ENCODE assay signal across 8 cellular contexts in the genomic region with DNA sequence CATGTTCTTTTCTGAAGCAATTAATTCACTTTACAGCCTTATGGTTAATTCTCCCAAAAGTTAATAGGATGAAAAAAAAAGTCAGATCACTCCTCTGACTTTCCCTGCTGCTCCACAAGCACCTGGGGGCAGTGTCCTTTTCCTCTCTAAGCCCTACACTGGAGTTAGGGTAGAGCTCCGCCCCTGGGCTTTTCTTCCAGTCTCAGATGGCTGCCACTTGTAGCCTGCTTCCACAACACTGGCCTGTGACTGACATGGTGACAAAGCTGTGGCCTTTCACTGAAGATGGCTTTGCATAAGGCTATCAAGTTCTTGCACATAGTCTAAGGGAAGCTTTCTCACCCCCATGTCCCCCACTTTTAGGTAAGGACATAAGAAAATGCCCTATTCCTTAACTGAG. TPM values are rescaled to one million over a fixed set of nuclear protein-coding genes. Genes with fewer than 3 reads are reported as not detected.
DNase-seq lines count a peak whose midpoint lies in the region; TF ChIP-seq lines count a peak whose summit lies in the region.

No MANE protein-coding gene starts in this region.

- no peaks in the 10 kb centered on the region for H3K9me2 ChIP-seq in OCI-LY7 (ENCODE audit: insufficient read depth, low read length)

- H3K4me1 ChIP-seq in BE2C = no peaks in the 10 kb centered on the region
- peaks cover 32% of the 10 kb centered on the region for H3K4me1 ChIP-seq in OCI-LY7 (ENCODE audit: insufficient read depth, low read length, poor library complexity, severe bottlenecking)

- peaks cover 28% of the 10 kb centered on the region for H3K4me1 Mint-ChIP-seq in CD14-positive monocyte

- H3K36me3 Mint-ChIP-seq in CD14-positive monocyte = no peaks in the 10 kb centered on the region

- H2AFZ ChIP-seq in OCI-LY7 (ENCODE audit: low read length) = peak overlapping the region; percentile 96

- DNase-seq in BE2C (peak; percentile 49), GF-D8 (lab: John Stamatoyannopoulos, UW) (peak; percentile 2), OCI-LY7 (ENCODE audit: low spot score) (peak; percentile 75), islet precursor cell (peak; percentile 82), anterior cingulate cortex (lab: John Stamatoyannopoulos, UW) (no peak), CD14-positive monocyte (ENCODE audit: low spot score) (no peak)
- DNase-seq in stimulated activated CD4-positive, alpha-beta T cell treated with anti-CD3 and anti-CD28 coated beads, Interleukin-12 subunit alpha, Interleukin-12 subunit beta, amount 100 ng/mL, for 4 hours = no peak
- DNase-seq in effector CD4-positive, alpha-beta T cell = no peak

- H3K4me3 Mint-ChIP-seq in CD14-positive monocyte = no peak overlapping the region

- H3K9me3 ChIP-seq in BE2C = no peaks in the 10 kb centered on the region
- no peaks in the 10 kb centered on the region for H3K9me3 ChIP-seq in OCI-LY7 (ENCODE audit: low read length)

- H3K27me3 Mint-ChIP-seq in CD14-positive monocyte (ENCODE audit: low read depth in 3 of 3) = peaks cover 2 to 3% (median 2%) of the 10 kb centered on the region in 3 donors

- H3K4me2 ChIP-seq in OCI-LY7 (ENCODE audit: low read length) = peak overlapping the region; percentile 89

- H3K36me3 ChIP-seq in BE2C (no peaks in the 10 kb centered on the region), OCI-LY7 (ENCODE audit: insufficient read depth, low read length) (no peaks in the 10 kb centered on the region)

- no TSS peak for BruUV-seq in OCI-LY7 (replicated peaks; lab: Mats Ljungman, UMichigan)

- H3K27ac ChIP-seq in OCI-LY7 (ENCODE audit: low read depth, low read length, poor library complexity, severe bottlenecking) = peak overlapping the region; percentile 51

- H3K27ac Mint-ChIP-seq in CD14-positive monocyte = peak overlapping the region in 1 of 7 donors; percentile 37

- intact Hi-C loops in OCI-LY7 (cut with micrococcal nuclease; ENCODE audit: unreplicated experiment) = no loop called here
- intact Hi-C loops in CD14-positive monocyte (cut with micrococcal nuclease) = no loop called here

- no peaks in the 10 kb centered on the region for H3K9me3 Mint-ChIP-seq in CD14-positive monocyte

- POLR2A ChIA-PET in OCI-LY7 (lab: Charles Lee) = interaction anchor here (0.9 to 3.6 kb wide), 6 partner anchors 9 to 74 kb away, joined by 3 to 32 read pairs (median 4); a partner anchor contains a TSS

- CTCF ChIA-PET in OCI-LY7 (lab: Charles Lee; ENCODE audit: unreplicated experiment) = interaction anchor here (0.5 to 1.0 kb wide), 2 partner anchors 9 to 16 kb away, joined by 4 to 5 read pairs; a partner anchor contains a TSS

- H3K27me3 ChIP-seq in BE2C = no peaks in the 10 kb centered on the region

- H4K20me1 ChIP-seq in OCI-LY7 (ENCODE audit: insufficient read depth, low read length) = no peaks in the 10 kb centered on the region

- H3K79me2 ChIP-seq in OCI-LY7 (ENCODE audit: insufficient read depth, low read depth, low read length) = no peaks in the 10 kb centered on the region

- H3K4me3 ChIP-seq in BE2C (ENCODE audit: low read depth, low read length) = no peak overlapping the region
- no peak overlapping the region for H3K4me3 ChIP-seq in OCI-LY7 (ENCODE audit: low read depth, low read length, poor library complexity, severe bottlenecking)

- TF ChIP-seq CTCF in BE2C (IDR thresholded peaks at IDR 0.05; ENCODE audit: low read depth, low read length) = peak; percentile 27; the same call in 1 of the 2 replicates
- TF ChIP-seq CTCF in OCI-LY7 (conservative IDR thresholded peaks at IDR 0.05; ENCODE audit: low read length) = peak; percentile 62
- no peak for TF ChIP-seq CTCF in CD14-positive monocyte (IDR thresholded peaks at IDR 0.05)

RNA-seq across cellular contexts. Expression of a gene that starts 1.3 kb away (rescaled TPM):
- polyA plus RNA-seq in BE2C (2012; ENCODE audit: insufficient read depth, insufficient read length, low read depth) = 40.9 TPM
- 6.7 and 7.3 TPM in 2 replicates for total RNA-seq in OCI-LY7 (2014; rRNA removed; shearing (Covaris generic))
- 10.4 and 11.3 TPM in 2 replicates for total RNA-seq in OCI-LY7 (2022)
- polyA plus RNA-seq in CD14-positive monocyte = 1 to 10 TPM; 6.1 to 6.6 TPM

RNA-seq across cellular contexts. Expression of a gene that starts 9.0 kb away (rescaled TPM):
- polyA plus RNA-seq in BE2C (2012; ENCODE audit: insufficient read depth, insufficient read length, low read depth) = 41.8 TPM
- 83.7 and 134 TPM in 2 replicates for total RNA-seq in OCI-LY7 (2014; rRNA removed; shearing (Covaris generic))
- 173 and 185 TPM in 2 replicates for total RNA-seq in OCI-LY7 (2022)
- 10 to 100 TPM; 11.3 to 17.8 TPM for polyA plus RNA-seq in CD14-positive monocyte

RNA-seq across cellular contexts. Expression of a gene that starts 27.2 kb away (rescaled TPM):
- 0.83 TPM for polyA plus RNA-seq in BE2C (2012; ENCODE audit: insufficient read depth, insufficient read length, low read depth)
- 0.05 and 0.82 TPM in 2 replicates for total RNA-seq in OCI-LY7 (2014; rRNA removed; shearing (Covaris generic))
- 0.17 and 0.38 TPM in 2 replicates for total RNA-seq in OCI-LY7 (2022)
- not detected for polyA plus RNA-seq in CD14-positive monocyte

Comparison
In these comparisons a context has a peak if more than half of its experiments do, and no peak if none do; other contexts are left out.
1. DNase-seq: peak in BE2C (single experiment), GF-D8 (single experiment), OCI-LY7 (single experiment) and islet precursor cell (single experiment); none in stimulated activated CD4-positive, alpha-beta T cell treated with anti-CD3 and anti-CD28 coated beads, Interleukin-12 subunit alpha, Interleukin-12 subunit beta, amount 100 ng/mL, for 4 hours (single experiment), anterior cingulate cortex (0 of 58), CD14-positive monocyte (single experiment) and effector CD4-positive, alpha-beta T cell (single experiment).